ENCODE assay signal across 8 cellular contexts in genomic region chr17:27293898-27294688, GRCh38. TPM values are rescaled to one million over a fixed set of nuclear protein-coding genes. Genes with fewer than 3 reads are reported as not detected.
DNase-seq lines count a peak whose midpoint lies in the region; ATAC-seq and TF ChIP-seq lines count a peak whose summit lies in the region.

Gene WSB1, plus strand, starts transcription at chr17:27294114. Its CDS starts 282 bp downstream, at chr17:27294396.

- H3K4me1 ChIP-seq in breast epithelium (no peaks in the 10 kb centered on the region), iPS-20b (ENCODE audit: insufficient read depth, low read length) (peaks cover 17% of the 10 kb centered on the region; the same call in 1 of the 2 replicates)

- H3K4me3 ChIP-seq in WERI-Rb-1 (ENCODE audit: low read depth, low read length) (peak within 1 kb of the TSS; percentile 75), breast epithelium (peak within 1 kb of the TSS; percentile 74 to 96 (median 80)), iPS-20b (ENCODE audit: low read length) (peak within 1 kb of the TSS; percentile 94), skin epidermis (peak within 1 kb of the TSS; percentile 66 to 98 (median 93))

- H3K36me3 ChIP-seq in WERI-Rb-1: peaks cover 30% of the 10 kb centered on the region
- no peaks in the 10 kb centered on the region for H3K36me3 ChIP-seq in breast epithelium
- no peaks in the 10 kb centered on the region for H3K36me3 ChIP-seq in iPS-20b (ENCODE audit: insufficient read depth, low read depth, low read length)

- peak; percentile 98 for TF ChIP-seq POLR2A in breast epithelium (IDR thresholded peaks at IDR 0.05)

- ATAC-seq in GM18907 (IDR thresholded peaks at IDR 0.05; ENCODE audit: unreplicated experiment): peak; percentile 84
- ATAC-seq in HG03139 (IDR thresholded peaks at IDR 0.05; ENCODE audit: unreplicated experiment): peak; percentile 76

- H3K27me3 ChIP-seq in WERI-Rb-1 (ENCODE audit: insufficient read depth, low read depth, severe bottlenecking) (no peaks in the 10 kb centered on the region), breast epithelium (no peaks in the 10 kb centered on the region), iPS-20b (ENCODE audit: insufficient read depth, low read length) (no peaks in the 10 kb centered on the region)

- DNase-seq in AG08395 (ENCODE audit: low spot score) (peak; percentile 98), NCI-H2196 (lab: John Stamatoyannopoulos, UW; ENCODE audit: unreplicated experiment) (peak; percentile 75), WERI-Rb-1 (peak; percentile 91), breast epithelium (ENCODE audit: low spot score in 2 of 2) (peak; percentile 93 to 94)

- H3K9me3 ChIP-seq in WERI-Rb-1 (ENCODE audit: severe bottlenecking) (no peaks in the 10 kb centered on the region), breast epithelium (no peaks in the 10 kb centered on the region), iPS-20b (ENCODE audit: insufficient read depth, low read depth, low read length) (no peaks in the 10 kb centered on the region)

- intact Hi-C loops in breast epithelium (cut with DNase I; ENCODE audit: low total_unique reads): loop anchor here (2.0 kb wide), 1 partner anchor 39 kb away; no protein-coding TSS in a partner anchor

- peak within 1 kb of the TSS; percentile 98 for H3K27ac ChIP-seq in WERI-Rb-1
- H3K27ac ChIP-seq in breast epithelium: peak within 1 kb of the TSS; percentile 100
- H3K27ac ChIP-seq in iPS-20b (ENCODE audit: low read length): peak within 1 kb of the TSS; percentile 92
- peak within 1 kb of the TSS; percentile 84 to 100 (median 99) for H3K27ac ChIP-seq in skin epidermis

- TF ChIP-seq CTCF in WERI-Rb-1 (IDR thresholded peaks at IDR 0.05; ENCODE audit: low read depth, low read length) (0 out of 2 replicates have a peak, but pooled peaks have one; percentile 3), breast epithelium (IDR thresholded peaks at IDR 0.05) (peak in 1 of 3 donors; percentile 23)

- peak within 1 kb of the TSS; percentile 93 for H3K9ac ChIP-seq in iPS-20b (ENCODE audit: low read depth, low read length)

RNA-seq across cellular contexts. Expression of gene WSB1, which starts in this region (rescaled TPM):
- 100 to 1,000 TPM in 2 of 3 donors, 10 to 100 TPM in 1; 90.6 to 219 (median 160) TPM for total RNA-seq in breast epithelium

Comparison
In these comparisons a context has a peak if more than half of its experiments do, and no peak if none do; other contexts are left out.
1. Peak in every context shown above with its lines: DNase-seq, ATAC-seq, H3K4me3 ChIP-seq and H3K27ac ChIP-seq.